In the genomic region with DNA sequence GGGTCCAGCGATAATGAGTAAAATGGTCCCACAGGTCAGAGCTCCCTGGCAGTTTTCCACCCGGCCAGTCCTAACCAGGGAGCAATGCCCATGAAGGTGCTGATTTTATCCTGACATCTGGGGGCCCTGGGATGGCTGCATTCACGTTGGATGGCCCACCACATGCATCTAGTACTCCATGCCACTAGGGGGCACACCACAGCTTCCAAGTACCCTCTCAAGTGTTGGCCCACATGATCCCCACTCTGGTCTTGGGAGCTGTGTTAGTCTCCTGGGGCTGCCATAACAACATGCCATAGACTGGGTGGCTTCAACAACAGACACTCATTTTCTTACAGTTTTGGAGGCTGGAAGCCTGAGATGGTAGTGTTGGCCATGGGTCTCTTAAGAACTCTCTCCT, we compare ENCODE assay signal across 8 cellular contexts.
A peak's percentile ranks its signal among the peaks of the same experiment; 100 is the strongest.
DNase-seq lines count a peak whose midpoint lies in the region; ATAC-seq and TF ChIP-seq lines count a peak whose summit lies in the region.

No MANE protein-coding gene starts in this region.

- H3K4me2 ChIP-seq in OCI-LY7 (ENCODE audit: low read length), result no peak overlapping the region

- CTCF ChIA-PET in MCF 10A (lab: Yijun Ruan, JAX) (interaction anchor here (0.5 to 7.2 kb wide), 31 partner anchors 11 to 1146 kb away, joined by 3 to 105 read pairs (median 4); a partner anchor contains a TSS), OCI-LY7 (lab: Charles Lee; ENCODE audit: unreplicated experiment) (no interaction called here)

- peaks cover 6% of the 10 kb centered on the region for H3K4me1 Mint-ChIP-seq in MCF 10A (ENCODE audit: insufficient read depth, unreplicated experiment)

- ATAC-seq in HG03097 (IDR thresholded peaks at IDR 0.05; ENCODE audit: low FRiP score, unreplicated experiment), result no peak

- H3K4me1 ChIP-seq in breast epithelium (no peaks in the 10 kb centered on the region), OCI-LY7 (ENCODE audit: insufficient read depth, low read length, poor library complexity, severe bottlenecking) (peaks cover 29% of the 10 kb centered on the region), colonic mucosa (no peaks in the 10 kb centered on the region)

- peak; percentile 32 for TF ChIP-seq CTCF in MCF 10A (IDR thresholded peaks at IDR 0.05; ENCODE audit: unreplicated experiment)
- no peak for TF ChIP-seq CTCF in breast epithelium (IDR thresholded peaks at IDR 0.05)
- TF ChIP-seq CTCF in OCI-LY7 (conservative IDR thresholded peaks at IDR 0.05; ENCODE audit: low read length), result peak; percentile 74
- TF ChIP-seq CTCF in colonic mucosa (IDR thresholded peaks at IDR 0.05), result peak; percentile 12

- H3K36me3 ChIP-seq in breast epithelium (no peaks in the 10 kb centered on the region), OCI-LY7 (ENCODE audit: insufficient read depth, low read length) (no peaks in the 10 kb centered on the region), colonic mucosa (no peaks in the 10 kb centered on the region)

- no peaks in the 10 kb centered on the region for H3K27me3 Mint-ChIP-seq in MCF 10A (ENCODE audit: insufficient read depth, unreplicated experiment)

- no peaks in the 10 kb centered on the region for H3K36me3 Mint-ChIP-seq in MCF 10A (ENCODE audit: insufficient read depth, unreplicated experiment)

- H3K4me3 Mint-ChIP-seq in MCF 10A (ENCODE audit: unreplicated experiment), result no peak overlapping the region

- H3K79me2 ChIP-seq in OCI-LY7 (ENCODE audit: insufficient read depth, low read depth, low read length), result no peaks in the 10 kb centered on the region

- no peak overlapping the region for H3K9ac ChIP-seq in colonic mucosa (ENCODE audit: low read depth in 2 of 2, low read length in 2 of 2)

- no peak for DNase-seq in MCF 10A (ENCODE audit: unreplicated experiment)
- DNase-seq in breast epithelium (ENCODE audit: low spot score in 2 of 2), result no peak
- peak; percentile 51 for DNase-seq in OCI-LY7 (ENCODE audit: low spot score)
- no peak for DNase-seq in colonic mucosa
- DNase-seq in stimulated activated CD8-positive, alpha-beta memory T cell treated with anti-CD3 and anti-CD28 coated beads, Interleukin-4, amount 100 ng/mL, for 48 hours, result peak; percentile 64
- DNase-seq in foreskin melanocyte, result no peak
- DNase-seq in activated effector memory CD4-positive, alpha-beta T cell treated with Interleukin-2 at 50 U/mL for 16 hours, result no peak

- no peak overlapping the region for H3K27ac ChIP-seq in breast epithelium
- H3K27ac ChIP-seq in OCI-LY7 (ENCODE audit: low read depth, low read length, poor library complexity, severe bottlenecking), result no peak overlapping the region
- H3K27ac ChIP-seq in colonic mucosa, result no peak overlapping the region

- intact Hi-C loops in MCF 10A (cut with micrococcal nuclease) (loop anchor here (5.0 kb wide), 1 partner anchor 107 kb away; no protein-coding TSS in a partner anchor), breast epithelium (cut with DNase I; ENCODE audit: low total_unique reads) (no loop called here), OCI-LY7 (cut with micrococcal nuclease; ENCODE audit: unreplicated experiment) (no loop called here), colonic mucosa (cut with DNase I) (loop anchor here (5.0 kb wide), 2 partner anchors 227 to 372 kb away; a partner anchor contains a TSS)

- H3K9me2 ChIP-seq in OCI-LY7 (ENCODE audit: insufficient read depth, low read length), result no peaks in the 10 kb centered on the region

- H3K4me3 ChIP-seq in breast epithelium, result no peak overlapping the region
- H3K4me3 ChIP-seq in OCI-LY7 (ENCODE audit: low read depth, low read length, poor library complexity, severe bottlenecking), result no peak overlapping the region
- no peak overlapping the region for H3K4me3 ChIP-seq in colonic mucosa

- TF ChIP-seq POLR2A in breast epithelium (IDR thresholded peaks at IDR 0.05), result no peak

- H3K27ac Mint-ChIP-seq in MCF 10A (ENCODE audit: low read depth, unreplicated experiment), result no peak overlapping the region

- no peaks in the 10 kb centered on the region for H3K9me3 Mint-ChIP-seq in MCF 10A (ENCODE audit: unreplicated experiment)

- H4K20me1 ChIP-seq in OCI-LY7 (ENCODE audit: insufficient read depth, low read length), result 0 out of 2 replicates have a peak, but pooled peaks cover 8% of the 10 kb centered on the region

- H3K9me3 ChIP-seq in breast epithelium, result no peaks in the 10 kb centered on the region
- no peaks in the 10 kb centered on the region for H3K9me3 ChIP-seq in OCI-LY7 (ENCODE audit: low read length)
- H3K9me3 ChIP-seq in colonic mucosa, result no peaks in the 10 kb centered on the region

- BruUV-seq in MCF 10A (replicated peaks; lab: Mats Ljungman, UMichigan) (no TSS peak), OCI-LY7 (replicated peaks; lab: Mats Ljungman, UMichigan) (no TSS peak)

- no peaks in the 10 kb centered on the region for H3K27me3 ChIP-seq in breast epithelium
- H3K27me3 ChIP-seq in colonic mucosa, result no peaks in the 10 kb centered on the region

- POLR2A ChIA-PET in MCF 10A (lab: Yijun Ruan, JAX), result interaction anchor here (0.5 to 1.8 kb wide), 4 partner anchors 10 to 777 kb away, joined by 3 to 6 read pairs (median 4); no protein-coding TSS in a partner anchor
- POLR2A ChIA-PET in OCI-LY7 (lab: Charles Lee), result interaction anchor here (0.6 kb wide), 1 partner anchor 92 kb away, joined by 5 read pairs; no protein-coding TSS in a partner anchor

- H2AFZ ChIP-seq in OCI-LY7 (ENCODE audit: low read length), result no peak overlapping the region

Comparison
In these comparisons a context has a peak if more than half of its experiments do, and no peak if none do; other contexts are left out.
1. CTCF ChIP-seq: peak in MCF 10A (single experiment), OCI-LY7 (single experiment) and colonic mucosa (single experiment); none in breast epithelium (0 of 3).
2. intact Hi-C loops: an anchor here in MCF 10A (5.0 kb wide) and colonic mucosa (5.0 kb wide); none called in breast epithelium and OCI-LY7.
3. DNase-seq: peak in OCI-LY7 (single experiment) and stimulated activated CD8-positive, alpha-beta memory T cell treated with anti-CD3 and anti-CD28 coated beads, Interleukin-4, amount 100 ng/mL, for 48 hours (single experiment); none in MCF 10A (single experiment), breast epithelium (0 of 2), colonic mucosa (single experiment), foreskin melanocyte (single experiment) and activated effector memory CD4-positive, alpha-beta T cell treated with Interleukin-2 at 50 U/mL for 16 hours (single experiment).